In the genomic region with DNA sequence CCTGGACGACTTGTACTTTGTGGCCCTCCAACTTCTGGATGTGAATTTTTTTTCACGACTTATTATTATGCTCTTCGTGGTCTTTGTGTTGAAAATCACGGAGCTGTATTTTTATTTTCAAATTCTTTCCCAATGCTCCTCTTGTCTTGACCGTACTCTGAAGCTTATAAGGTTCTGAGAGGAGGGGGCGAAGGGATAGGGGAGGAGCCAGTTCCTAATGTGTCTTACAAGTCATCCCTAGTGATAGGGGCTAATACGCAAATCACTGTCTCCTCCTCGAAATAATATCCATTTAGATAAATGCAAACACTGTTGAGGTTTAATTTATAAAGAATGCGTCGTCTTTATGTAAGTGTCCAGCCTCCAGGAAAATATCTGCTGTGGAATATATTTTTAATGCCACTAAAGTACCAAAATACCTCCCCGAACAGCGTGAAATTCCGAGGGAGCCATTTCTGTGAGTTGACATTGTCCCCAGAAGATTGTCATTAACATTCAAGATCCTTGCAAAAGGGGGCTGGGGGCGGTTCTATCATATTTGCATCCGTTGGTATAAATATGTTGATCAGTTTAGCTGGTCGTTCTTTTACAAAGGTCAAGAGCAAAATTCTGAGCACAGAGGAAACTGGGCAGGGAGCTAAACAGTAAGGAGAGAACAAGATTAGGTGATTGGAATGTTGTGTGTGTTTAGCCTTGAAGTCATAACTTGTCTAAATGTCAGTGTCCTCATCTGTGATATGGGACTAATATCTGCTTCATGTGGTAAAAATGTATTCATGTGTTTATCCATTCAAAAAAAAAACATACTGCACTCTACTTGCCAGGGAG, we compare ENCODE assay signal across 1 cellular context.
TF ChIP-seq lines count a peak whose summit lies in the region.

No MANE protein-coding gene starts in this region.

TF ChIP-seq in SK-N-SH treated with all-trans-retinoic acid at 6 μM for 48 hours, 23 proteins besides CTCF, POLR2A, EP300 and RAD21 (continued from another document):
- TF ChIP-seq, protein P1, sequence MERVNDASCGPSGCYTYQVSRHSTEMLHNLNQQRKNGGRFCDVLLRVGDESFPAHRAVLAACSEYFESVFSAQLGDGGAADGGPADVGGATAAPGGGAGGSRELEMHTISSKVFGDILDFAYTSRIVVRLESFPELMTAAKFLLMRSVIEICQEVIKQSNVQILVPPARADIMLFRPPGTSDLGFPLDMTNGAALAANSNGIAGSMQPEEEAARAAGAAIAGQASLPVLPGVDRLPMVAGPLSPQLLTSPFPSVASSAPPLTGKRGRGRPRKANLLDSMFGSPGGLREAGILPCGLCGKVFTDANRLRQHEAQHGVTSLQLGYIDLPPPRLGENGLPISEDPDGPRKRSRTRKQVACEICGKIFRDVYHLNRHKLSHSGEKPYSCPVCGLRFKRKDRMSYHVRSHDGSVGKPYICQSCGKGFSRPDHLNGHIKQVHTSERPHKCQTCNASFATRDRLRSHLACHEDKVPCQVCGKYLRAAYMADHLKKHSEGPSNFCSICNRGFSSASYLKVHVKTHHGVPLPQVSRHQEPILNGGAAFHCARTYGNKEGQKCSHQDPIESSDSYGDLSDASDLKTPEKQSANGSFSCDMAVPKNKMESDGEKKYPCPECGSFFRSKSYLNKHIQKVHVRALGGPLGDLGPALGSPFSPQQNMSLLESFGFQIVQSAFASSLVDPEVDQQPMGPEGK (CRISPR knock-in tag; IDR thresholded peaks at IDR 0.05; ENCODE audit: borderline replicate concordance) = no peak
- TF ChIP-seq, protein P2, sequence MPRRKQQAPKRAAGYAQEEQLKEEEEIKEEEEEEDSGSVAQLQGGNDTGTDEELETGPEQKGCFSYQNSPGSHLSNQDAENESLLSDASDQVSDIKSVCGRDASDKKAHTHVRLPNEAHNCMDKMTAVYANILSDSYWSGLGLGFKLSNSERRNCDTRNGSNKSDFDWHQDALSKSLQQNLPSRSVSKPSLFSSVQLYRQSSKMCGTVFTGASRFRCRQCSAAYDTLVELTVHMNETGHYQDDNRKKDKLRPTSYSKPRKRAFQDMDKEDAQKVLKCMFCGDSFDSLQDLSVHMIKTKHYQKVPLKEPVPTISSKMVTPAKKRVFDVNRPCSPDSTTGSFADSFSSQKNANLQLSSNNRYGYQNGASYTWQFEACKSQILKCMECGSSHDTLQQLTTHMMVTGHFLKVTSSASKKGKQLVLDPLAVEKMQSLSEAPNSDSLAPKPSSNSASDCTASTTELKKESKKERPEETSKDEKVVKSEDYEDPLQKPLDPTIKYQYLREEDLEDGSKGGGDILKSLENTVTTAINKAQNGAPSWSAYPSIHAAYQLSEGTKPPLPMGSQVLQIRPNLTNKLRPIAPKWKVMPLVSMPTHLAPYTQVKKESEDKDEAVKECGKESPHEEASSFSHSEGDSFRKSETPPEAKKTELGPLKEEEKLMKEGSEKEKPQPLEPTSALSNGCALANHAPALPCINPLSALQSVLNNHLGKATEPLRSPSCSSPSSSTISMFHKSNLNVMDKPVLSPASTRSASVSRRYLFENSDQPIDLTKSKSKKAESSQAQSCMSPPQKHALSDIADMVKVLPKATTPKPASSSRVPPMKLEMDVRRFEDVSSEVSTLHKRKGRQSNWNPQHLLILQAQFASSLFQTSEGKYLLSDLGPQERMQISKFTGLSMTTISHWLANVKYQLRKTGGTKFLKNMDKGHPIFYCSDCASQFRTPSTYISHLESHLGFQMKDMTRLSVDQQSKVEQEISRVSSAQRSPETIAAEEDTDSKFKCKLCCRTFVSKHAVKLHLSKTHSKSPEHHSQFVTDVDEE (CRISPR knock-in tag; IDR thresholded peaks at IDR 0.05) = no peak
- TF ChIP-seq SNAI2 (CRISPR knock-in tag; IDR thresholded peaks at IDR 0.05) = no peak
- TF ChIP-seq, protein P3, sequence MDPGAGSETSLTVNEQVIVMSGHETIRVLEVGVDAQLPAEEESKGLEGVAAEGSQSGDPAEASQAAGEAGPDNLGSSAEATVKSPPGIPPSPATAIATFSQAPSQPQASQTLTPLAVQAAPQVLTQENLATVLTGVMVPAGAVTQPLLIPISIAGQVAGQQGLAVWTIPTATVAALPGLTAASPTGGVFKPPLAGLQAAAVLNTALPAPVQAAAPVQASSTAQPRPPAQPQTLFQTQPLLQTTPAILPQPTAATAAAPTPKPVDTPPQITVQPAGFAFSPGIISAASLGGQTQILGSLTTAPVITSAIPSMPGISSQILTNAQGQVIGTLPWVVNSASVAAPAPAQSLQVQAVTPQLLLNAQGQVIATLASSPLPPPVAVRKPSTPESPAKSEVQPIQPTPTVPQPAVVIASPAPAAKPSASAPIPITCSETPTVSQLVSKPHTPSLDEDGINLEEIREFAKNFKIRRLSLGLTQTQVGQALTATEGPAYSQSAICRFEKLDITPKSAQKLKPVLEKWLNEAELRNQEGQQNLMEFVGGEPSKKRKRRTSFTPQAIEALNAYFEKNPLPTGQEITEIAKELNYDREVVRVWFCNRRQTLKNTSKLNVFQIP (CRISPR knock-in tag; IDR thresholded peaks at IDR 0.05; ENCODE audit: borderline replicate concordance, low read depth) = no peak
- no peak for TF ChIP-seq ARNTL (CRISPR knock-in tag; IDR thresholded peaks at IDR 0.05; ENCODE audit: borderline replicate concordance, low read depth)
- TF ChIP-seq TOX (CRISPR knock-in tag; IDR thresholded peaks at IDR 0.05; ENCODE audit: borderline replicate concordance) = no peak
- TF ChIP-seq ESRRG (CRISPR knock-in tag; IDR thresholded peaks at IDR 0.05) = no peak
- TF ChIP-seq ZC3H10 (CRISPR knock-in tag; IDR thresholded peaks at IDR 0.05) = no peak
